In genomic region chr1:189874715-189875440, GRCh38 we compare ENCODE assay signal across 23 cellular contexts.
DNase-seq lines count a peak whose midpoint lies in the region; ATAC-seq and FAIRE-seq lines count a peak whose summit lies in the region.
"Had no signal": no experiment of that assay in that cellular context is flagged by ENCODE, and none has a peak within 500 bp of the region (broad histone marks: within the 10 kb centered on the region; RNA-seq: fewer than 3 reads in every experiment).

No MANE protein-coding gene starts in this region.

- H3K27ac ChIP-seq in neuronal stem cell (replicated peaks; ENCODE audit: low read length) = no peak overlapping the region
- H3K27ac ChIP-seq: HL-60 had no signal

- H2AFZ ChIP-seq in neuronal stem cell (ENCODE audit: low read length) = peak overlapping the region; percentile 8
- H2AFZ ChIP-seq: GM23338 had no signal

- no peak overlapping the region for H4K91ac ChIP-seq in neuronal stem cell (ENCODE audit: low read depth, low read length, poor library complexity)

- H3K36me3 Mint-ChIP-seq in T-helper 2 cell treated with Interferon-gamma antibody and Interleukin-4, amounts not matched to agents 5 μg/mL and 100 μg/mL, for 36 hours (ENCODE audit: low read depth) = no peaks in the 10 kb centered on the region
- H3K36me3 Mint-ChIP-seq: CD4-positive, alpha-beta memory T cell; IgD-negative memory B cell had no signal

- H3K4me2 ChIP-seq in neuronal stem cell (ENCODE audit: insufficient read depth, low read length, poor library complexity, severe bottlenecking) = no peak overlapping the region
- H3K4me2 ChIP-seq: GM23338 had no signal

- H3K4me1 Mint-ChIP-seq in T-helper 2 cell treated with Interferon-gamma antibody and Interleukin-4, amounts not matched to agents 5 μg/mL and 100 μg/mL, for 36 hours (ENCODE audit: low read depth) = no peaks in the 10 kb centered on the region
- H3K4me1 Mint-ChIP-seq: CD4-positive, alpha-beta memory T cell; GM23338; IgD-negative memory B cell had no signal

- no peak overlapping the region for H2AK5ac ChIP-seq in neuronal stem cell (ENCODE audit: low read depth, low read length)

- H4K8ac ChIP-seq in neuronal stem cell (ENCODE audit: low read depth, low read length) = no peak overlapping the region

- H3K36me3 ChIP-seq in neuronal stem cell (replicated peaks in 1 of 2; ENCODE audit: control insufficient read depth in 2 of 2, insufficient read depth in 2 of 2, low read length in 2 of 2) = no peaks in the 10 kb centered on the region
- H3K36me3 ChIP-seq: BE2C had no signal

- no peak for FAIRE-seq in RCC 7860 (lab: Jason Lieb, UNC)
- FAIRE-seq: GM12878, GM19239, H54 had no signal

- H3K9me3 Mint-ChIP-seq in T-helper 2 cell treated with Interferon-gamma antibody and Interleukin-4, amounts not matched to agents 5 μg/mL and 100 μg/mL, for 36 hours = peaks cover 12% of the 10 kb centered on the region
- H3K9me3 Mint-ChIP-seq: GM23338 had no signal

- no peak for ATAC-seq in GM19328 (IDR thresholded peaks at IDR 0.05; ENCODE audit: unreplicated experiment)
- ATAC-seq: GM12878, GM23338 had no signal

- no peaks in the 10 kb centered on the region for H3K79me1 ChIP-seq in neuronal stem cell (ENCODE audit: low read depth, low read length)

- H3K4me3 ChIP-seq in neuronal stem cell (ENCODE audit: low read length in 2 of 2) = no peak overlapping the region
- H3K4me3 ChIP-seq: GM12878, GM23338 had no signal

- no peaks in the 10 kb centered on the region for H3K9me3 ChIP-seq in neuronal stem cell (replicated peaks in 1 of 2; ENCODE audit: control insufficient read depth in 2 of 2, insufficient read depth in 1 of 2, low read depth in 1 of 2, low read length in 2 of 2)
- H3K9me3 ChIP-seq: BE2C had no signal

- no peak overlapping the region for H2BK15ac ChIP-seq in neuronal stem cell (ENCODE audit: low read length)

- no peak overlapping the region for H3K4me3 Mint-ChIP-seq in T-helper 2 cell treated with Interferon-gamma antibody and Interleukin-4, amounts not matched to agents 5 μg/mL and 100 μg/mL, for 36 hours
- H3K4me3 Mint-ChIP-seq: CD4-positive, alpha-beta memory T cell; GM23338; IgD-negative memory B cell had no signal

- H3K4ac ChIP-seq in neuronal stem cell (ENCODE audit: low read length) = no peak overlapping the region

- no peak overlapping the region for H3K23ac ChIP-seq in neuronal stem cell (ENCODE audit: low read depth, low read length, poor library complexity)

- no peaks in the 10 kb centered on the region for H3K27me3 ChIP-seq in neuronal stem cell (ENCODE audit: control insufficient read depth in 3 of 3, insufficient read depth in 3 of 3, low read depth in 1 of 3, low read length in 3 of 3)
- H3K27me3 ChIP-seq: BE2C had no signal

- peaks cover 0 to 1% of the 10 kb centered on the region in 2 donors for H3K4me1 ChIP-seq in neuronal stem cell (ENCODE audit: control insufficient read depth in 2 of 2, insufficient read depth in 1 of 2, low read depth in 1 of 2, low read length in 2 of 2)
- H3K4me1 ChIP-seq: BE2C had no signal

- no peak overlapping the region for H2BK12ac ChIP-seq in neuronal stem cell (ENCODE audit: low read length)

- no peak overlapping the region for H3K9ac ChIP-seq in neuronal stem cell (ENCODE audit: low read depth, low read length, poor library complexity)

- peak; percentile 70 for DNase-seq in Caki2 (ENCODE audit: low read depth)
- DNase-seq in RCC 7860 (ENCODE audit: low spot score) = peak; percentile 12
- peak; percentile 69 for DNase-seq in kidney tubule cell (ENCODE audit: low spot score)
- no peak for DNase-seq in neuronal stem cell (ENCODE audit: low spot score)
- no peak for DNase-seq in CD1c-positive myeloid dendritic cell (ENCODE audit: extremely low spot score)
- DNase-seq in T-helper 2 cell treated with Interferon-gamma antibody and Interleukin-4, amounts not matched to agents 5 μg/mL and 100 μg/mL, for 36 hours (ENCODE audit: low spot score) = no peak
- DNase-seq: ACHN; BE2C; C1 segment of cervical spinal cord; Calu3; CD4-positive, alpha-beta memory T cell; DMS 273 treated with DMSO at 0.1 percent for 48 hours; DND-41; EL; HCEC 1CT; KG1 had no signal

- no peaks in the 10 kb centered on the region for H3K27me3 Mint-ChIP-seq in T-helper 2 cell treated with Interferon-gamma antibody and Interleukin-4, amounts not matched to agents 5 μg/mL and 100 μg/mL, for 36 hours (ENCODE audit: low read depth)
- H3K27me3 Mint-ChIP-seq: CD4-positive, alpha-beta memory T cell; IgD-negative memory B cell had no signal

- H2BK5ac ChIP-seq in neuronal stem cell (ENCODE audit: low read length) = no peak overlapping the region

- no peak overlapping the region for H2BK120ac ChIP-seq in neuronal stem cell (ENCODE audit: low read depth, low read length)

- in situ Hi-C loops in Caki2 (cut with HindIII; ENCODE audit: low pct_unique_long_range_greater_than_20kb, low sequenced_read_pairs) = no loop called here

- H3K18ac ChIP-seq in neuronal stem cell (ENCODE audit: low read length) = no peak overlapping the region

- no peak overlapping the region for H3K14ac ChIP-seq in neuronal stem cell (ENCODE audit: low read length)

- no peak overlapping the region for H3K27ac Mint-ChIP-seq in T-helper 2 cell treated with Interferon-gamma antibody and Interleukin-4, amounts not matched to agents 5 μg/mL and 100 μg/mL, for 36 hours
- H3K27ac Mint-ChIP-seq: CD4-positive, alpha-beta memory T cell; GM23338 had no signal

Comparison
In these comparisons a context has a peak if more than half of its experiments do, and no peak if none do; other contexts are left out.
1. DNase-seq: peak in Caki2 (single experiment), RCC 7860 (single experiment) and kidney tubule cell (single experiment); none in neuronal stem cell (single experiment), CD1c-positive myeloid dendritic cell (single experiment) and T-helper 2 cell treated with Interferon-gamma antibody and Interleukin-4, amounts not matched to agents 5 μg/mL and 100 μg/mL, for 36 hours (single experiment).